ENCODE assay signal across 10 cellular contexts in the genomic region with DNA sequence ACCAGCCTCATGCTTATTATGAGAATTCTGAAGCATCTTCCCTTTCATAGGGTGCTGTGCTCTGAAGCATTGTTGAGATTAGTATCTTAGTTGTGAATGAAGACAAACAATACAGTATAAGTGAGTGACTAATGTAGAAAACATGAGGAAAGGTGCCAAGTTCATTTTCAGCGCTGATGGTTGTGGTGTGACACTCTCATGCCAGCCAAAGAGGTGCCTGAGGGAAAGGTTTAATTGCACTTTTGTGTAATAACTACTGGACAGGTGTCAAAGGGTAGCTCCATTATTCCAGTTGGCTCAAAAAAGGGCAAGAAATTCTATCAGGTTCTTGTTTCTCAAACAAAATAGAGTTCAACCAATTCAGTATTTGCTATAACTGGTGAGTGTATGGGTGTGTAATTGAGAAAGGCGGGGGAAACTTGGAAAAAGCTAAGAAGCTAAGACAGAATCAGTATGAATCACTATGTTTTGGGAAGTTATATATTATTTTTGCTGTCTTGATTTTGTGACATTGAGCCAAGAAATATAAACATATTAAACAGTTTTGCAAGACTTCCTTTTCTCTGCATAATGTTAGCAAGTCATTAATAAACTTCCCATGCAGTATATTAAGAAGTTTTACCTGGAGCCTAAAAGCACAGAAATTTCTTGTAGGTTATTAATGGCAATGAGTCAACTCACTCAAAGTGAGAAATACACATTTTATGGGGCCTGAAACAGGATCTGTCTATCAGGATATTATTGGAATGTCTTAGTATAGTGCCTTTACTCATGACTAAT. TPM values are rescaled to one million over a fixed set of nuclear protein-coding genes. Genes with fewer than 3 reads are reported as not detected.
DNase-seq lines count a peak whose midpoint lies in the region; ATAC-seq, FAIRE-seq and TF ChIP-seq lines count a peak whose summit lies in the region.
"Had no signal": no experiment of that assay in that cellular context is flagged by ENCODE, and none has a peak within 500 bp of the region (broad histone marks: within the 10 kb centered on the region; RNA-seq: fewer than 3 reads in every experiment).

No MANE protein-coding gene starts in this region.

- no peak overlapping the region for H3K27ac Mint-ChIP-seq in activated CD8-positive, alpha-beta T cell treated with anti-CD3 and anti-CD28 coated beads, Interleukin-2, amount 10 ng/mL, durations not matched to agents 7 days and 5 days
- H3K27ac Mint-ChIP-seq: T-helper 1 cell treated with Interleukin-12 subunit alpha and Interleukin-12 subunit beta and Interleukin-4 antibody, amounts not matched to agents 30 μg/mL and 1 μg/mL, for 36 hours had no signal

- H3K4me1 Mint-ChIP-seq in activated CD8-positive, alpha-beta T cell treated with anti-CD3 and anti-CD28 coated beads, Interleukin-2, amount 10 ng/mL, durations not matched to agents 7 days and 5 days (ENCODE audit: low read depth) = no peaks in the 10 kb centered on the region

- H3K36me3 ChIP-seq in Panc1 (ENCODE audit: control insufficient read depth, insufficient read depth, low read length) (no peaks in the 10 kb centered on the region), suprapubic skin (no peaks in the 10 kb centered on the region), kidney (ENCODE audit: control insufficient read depth in 1 of 2, insufficient read depth in 2 of 2, low read length in 2 of 2) (no peaks in the 10 kb centered on the region)

- no TSS peak for BruUV-seq in Panc1 (replicated peaks; lab: Mats Ljungman, UMichigan)

- H3K36me3 Mint-ChIP-seq in activated CD8-positive, alpha-beta T cell treated with anti-CD3 and anti-CD28 coated beads, Interleukin-2, amount 10 ng/mL, durations not matched to agents 7 days and 5 days (ENCODE audit: low read depth) = no peaks in the 10 kb centered on the region

- no peak for FAIRE-seq in urothelium cell line (lab: Jason Lieb, UNC)
- FAIRE-seq in kidney (lab: Jason Lieb, UNC) = no peak

- TF ChIP-seq EP300 in suprapubic skin (IDR thresholded peaks at IDR 0.05) = no peak

- H3K27ac ChIP-seq in Panc1 (ENCODE audit: low read length) (no peak overlapping the region), suprapubic skin (no peak overlapping the region), kidney (ENCODE audit: low read depth in 2 of 2, low read length in 2 of 2) (no peak overlapping the region)

- H3K4me3 ChIP-seq in Panc1 (ENCODE audit: low read depth in 2 of 2, low read length in 2 of 2) = no peak overlapping the region
- H3K4me3 ChIP-seq in fibroblast of pulmonary artery (replicated peaks; ENCODE audit: low read depth, low read length) = no peak overlapping the region
- no peak overlapping the region for H3K4me3 ChIP-seq in suprapubic skin
- H3K4me3 ChIP-seq in kidney (ENCODE audit: low read length in 2 of 2) = no peak overlapping the region

- no peak for TF ChIP-seq CTCF in Panc1 (IDR thresholded peaks at IDR 0.05)
- TF ChIP-seq CTCF in fibroblast of pulmonary artery (IDR thresholded peaks at IDR 0.05; ENCODE audit: low read length, missing control alignments) = no peak
- no peak for TF ChIP-seq CTCF in suprapubic skin (IDR thresholded peaks at IDR 0.05)
- TF ChIP-seq CTCF in kidney (IDR thresholded peaks at IDR 0.05; ENCODE audit: borderline replicate concordance, extremely low read depth, insufficient read depth) = no peak

- no peaks in the 10 kb centered on the region for H3K9me3 Mint-ChIP-seq in activated CD8-positive, alpha-beta T cell treated with anti-CD3 and anti-CD28 coated beads, Interleukin-2, amount 10 ng/mL, durations not matched to agents 7 days and 5 days (ENCODE audit: insufficient read depth)
- H3K9me3 Mint-ChIP-seq: T-helper 1 cell treated with Interleukin-12 subunit alpha and Interleukin-12 subunit beta and Interleukin-4 antibody, amounts not matched to agents 30 μg/mL and 1 μg/mL, for 36 hours had no signal

- in situ Hi-C loops in Panc1 (cut with HindIII; ENCODE audit: low pct_unique_long_range_greater_than_20kb, low sequenced_read_pairs) = no loop called here

- WGBS in suprapubic skin = 24% methylated on average over 2 of the region's 2 CpGs

- peak; percentile 97 for ATAC-seq in Panc1
- no peak for ATAC-seq in activated CD8-positive, alpha-beta T cell treated with anti-CD3 and anti-CD28 coated beads, Interleukin-2, amount 10 ng/mL, durations not matched to agents 7 days and 5 days

- no peaks in the 10 kb centered on the region for H3K9me3 ChIP-seq in Panc1 (ENCODE audit: control insufficient read depth, insufficient read depth, low read depth, low read length)
- H3K9me3 ChIP-seq in suprapubic skin = no peaks in the 10 kb centered on the region
- H3K9me3 ChIP-seq in kidney (ENCODE audit: control insufficient read depth in 1 of 2, low read length in 2 of 2) = no peaks in the 10 kb centered on the region

- H3K4me1 ChIP-seq in Panc1 (ENCODE audit: control insufficient read depth, insufficient read depth, low read length) (peaks cover 4% of the 10 kb centered on the region; the same call in 1 of the 2 replicates), suprapubic skin (peaks cover 15% of the 10 kb centered on the region), kidney (ENCODE audit: control insufficient read depth in 1 of 2, insufficient read depth in 1 of 2, low read depth in 1 of 2, low read length in 2 of 2) (no peaks in the 10 kb centered on the region)

- intact Hi-C loops in Panc1 (cut with micrococcal nuclease; ENCODE audit: unreplicated experiment) = no loop called here
- intact Hi-C loops in kidney (cut with DNase I) = no loop called here

- POLR2A ChIA-PET in Panc1 (lab: Charles Lee) = no interaction called here
- POLR2A ChIA-PET in activated CD8-positive, alpha-beta T cell treated with anti-CD3 and anti-CD28 coated beads, Interleukin-2, amount 10 ng/mL, durations not matched to agents 7 days and 5 days (lab: Charles Lee) = no interaction called here

- DNase-seq in NCI-H748 (lab: John Stamatoyannopoulos, UW; ENCODE audit: unreplicated experiment) (peak; percentile 6), NCI-H748 treated with DMSO at 0.1 percent for 48 hours (lab: John Stamatoyannopoulos, UW) (no peak), Panc1 (ENCODE audit: low read depth, low spot score) (peak; percentile 33), fibroblast of pulmonary artery (ENCODE audit: low read depth) (peak; percentile 60), urothelium cell line (ENCODE audit: low spot score) (peak; percentile 22), suprapubic skin (ENCODE audit: low spot score in 2 of 2) (no peak), kidney (no peak)
- no peak for DNase-seq in activated CD8-positive, alpha-beta T cell treated with anti-CD3 and anti-CD28 coated beads, Interleukin-2, amount 10 ng/mL, durations not matched to agents 7 days and 5 days
- DNase-seq: activated gamma-delta T cell had no signal

- H3K27me3 Mint-ChIP-seq in activated CD8-positive, alpha-beta T cell treated with anti-CD3 and anti-CD28 coated beads, Interleukin-2, amount 10 ng/mL, durations not matched to agents 7 days and 5 days (ENCODE audit: low read depth) = no peaks in the 10 kb centered on the region

- TF ChIP-seq POLR2A in suprapubic skin (IDR thresholded peaks at IDR 0.05) = no peak

- CTCF ChIA-PET in Panc1 (lab: Charles Lee) = no interaction called here
- CTCF ChIA-PET in activated CD8-positive, alpha-beta T cell treated with anti-CD3 and anti-CD28 coated beads, Interleukin-2, amount 10 ng/mL, durations not matched to agents 7 days and 5 days (lab: Charles Lee) = no interaction called here

- H3K9ac ChIP-seq in kidney (ENCODE audit: low read length in 2 of 2) = no peak overlapping the region

- H3K27me3 ChIP-seq in Panc1 (ENCODE audit: control insufficient read depth, insufficient read depth, low read length) (no peaks in the 10 kb centered on the region), suprapubic skin (no peaks in the 10 kb centered on the region)

- H3K4me3 Mint-ChIP-seq in activated CD8-positive, alpha-beta T cell treated with anti-CD3 and anti-CD28 coated beads, Interleukin-2, amount 10 ng/mL, durations not matched to agents 7 days and 5 days = no peak overlapping the region
- H3K4me3 Mint-ChIP-seq: T-helper 1 cell treated with Interleukin-12 subunit alpha and Interleukin-12 subunit beta and Interleukin-4 antibody, amounts not matched to agents 30 μg/mL and 1 μg/mL, for 36 hours had no signal

RNA-seq across cellular contexts. Expression of gene KCNK2, which starts 31.8 kb away (rescaled TPM):
- 0.28 TPM for total RNA-seq in Panc1 (2021; ENCODE audit: unreplicated experiment)
- polyA plus RNA-seq in Panc1 (2012; ENCODE audit: insufficient read length) = not detected
- total RNA-seq in activated CD8-positive, alpha-beta T cell treated with anti-CD3 and anti-CD28 coated beads, Interleukin-2, amount 10 ng/mL, durations not matched to agents 7 days and 5 days = not detected
- 1 to 10 TPM; 1.4 to 8.2 (median 5.2) TPM for total RNA-seq in suprapubic skin
- total RNA-seq in kidney = 1.4 TPM
- polyA plus RNA-seq in kidney (ENCODE audit: insufficient read depth, low read depth, low replicate concordance) = not detected

Comparison
In these comparisons a context has a peak if more than half of its experiments do, and no peak if none do; other contexts are left out.
1. DNase-seq: peak in NCI-H748 (single experiment), Panc1 (single experiment), fibroblast of pulmonary artery (single experiment) and urothelium cell line (single experiment); none in NCI-H748 treated with DMSO at 0.1 percent for 48 hours (single experiment), activated CD8-positive, alpha-beta T cell treated with anti-CD3 and anti-CD28 coated beads, Interleukin-2, amount 10 ng/mL, durations not matched to agents 7 days and 5 days (single experiment), suprapubic skin (0 of 2) and kidney (single experiment).